Comparison of ENCODE assay signal across 1 cellular context in the genomic region with DNA sequence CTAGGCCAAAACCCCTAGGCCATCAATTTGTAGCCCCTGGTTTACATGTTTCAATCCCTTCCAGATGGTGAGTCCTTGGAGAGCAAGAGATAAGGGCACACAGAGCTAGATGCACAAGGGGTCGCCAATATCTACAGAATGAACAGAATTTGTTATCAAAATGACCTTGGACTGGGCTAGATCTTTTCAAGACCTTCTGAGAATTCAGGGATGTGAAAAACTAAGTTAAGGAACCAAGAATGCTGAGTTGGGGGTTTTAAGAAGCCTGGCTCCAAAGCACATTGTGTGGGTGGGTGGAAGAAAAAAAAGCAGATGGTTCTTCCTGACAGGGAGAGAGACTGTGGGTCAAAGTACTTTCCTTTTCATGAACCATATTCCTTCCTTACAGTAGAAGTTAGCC.
TF ChIP-seq lines count a peak whose summit lies in the region.

No MANE protein-coding gene starts in this region.

TF ChIP-seq in WTC11, 78 proteins besides CTCF, POLR2A, EP300 and RAD21 (continued from another document):
- no peak for TF ChIP-seq USF2 (CRISPR knock-in tag; IDR thresholded peaks at IDR 0.05)
- TF ChIP-seq, protein P1, sequence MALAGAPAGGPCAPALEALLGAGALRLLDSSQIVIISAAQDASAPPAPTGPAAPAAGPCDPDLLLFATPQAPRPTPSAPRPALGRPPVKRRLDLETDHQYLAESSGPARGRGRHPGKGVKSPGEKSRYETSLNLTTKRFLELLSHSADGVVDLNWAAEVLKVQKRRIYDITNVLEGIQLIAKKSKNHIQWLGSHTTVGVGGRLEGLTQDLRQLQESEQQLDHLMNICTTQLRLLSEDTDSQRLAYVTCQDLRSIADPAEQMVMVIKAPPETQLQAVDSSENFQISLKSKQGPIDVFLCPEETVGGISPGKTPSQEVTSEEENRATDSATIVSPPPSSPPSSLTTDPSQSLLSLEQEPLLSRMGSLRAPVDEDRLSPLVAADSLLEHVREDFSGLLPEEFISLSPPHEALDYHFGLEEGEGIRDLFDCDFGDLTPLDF (CRISPR knock-in tag; IDR thresholded peaks at IDR 0.05), result no peak
- no peak for TF ChIP-seq NFE2L1 (CRISPR knock-in tag; IDR thresholded peaks at IDR 0.05)
- TF ChIP-seq FOXP1 (CRISPR knock-in tag; IDR thresholded peaks at IDR 0.05; ENCODE audit: borderline replicate concordance), result no peak
- TF ChIP-seq, protein P2, sequence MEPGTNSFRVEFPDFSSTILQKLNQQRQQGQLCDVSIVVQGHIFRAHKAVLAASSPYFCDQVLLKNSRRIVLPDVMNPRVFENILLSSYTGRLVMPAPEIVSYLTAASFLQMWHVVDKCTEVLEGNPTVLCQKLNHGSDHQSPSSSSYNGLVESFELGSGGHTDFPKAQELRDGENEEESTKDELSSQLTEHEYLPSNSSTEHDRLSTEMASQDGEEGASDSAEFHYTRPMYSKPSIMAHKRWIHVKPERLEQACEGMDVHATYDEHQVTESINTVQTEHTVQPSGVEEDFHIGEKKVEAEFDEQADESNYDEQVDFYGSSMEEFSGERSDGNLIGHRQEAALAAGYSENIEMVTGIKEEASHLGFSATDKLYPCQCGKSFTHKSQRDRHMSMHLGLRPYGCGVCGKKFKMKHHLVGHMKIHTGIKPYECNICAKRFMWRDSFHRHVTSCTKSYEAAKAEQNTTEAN (CRISPR knock-in tag; IDR thresholded peaks at IDR 0.05), result no peak
- no peak for TF ChIP-seq OVOL2 (CRISPR knock-in tag; IDR thresholded peaks at IDR 0.05; ENCODE audit: borderline replicate concordance)
